26 cellular contexts compared by ENCODE assay signal in genomic region chr5:157029457-157029856, GRCh38. TPM values are rescaled to one million over a fixed set of nuclear protein-coding genes. Genes with fewer than 3 reads are reported as not detected.
DNase-seq lines count a peak whose midpoint lies in the region; ATAC-seq lines count a peak whose summit lies in the region.
"Had no signal": no experiment of that assay in that cellular context is flagged by ENCODE, and none has a peak within 500 bp of the region (broad histone marks: within the 10 kb centered on the region; RNA-seq: fewer than 3 reads in every experiment).

No MANE protein-coding gene starts in this region.

- peak; percentile 27 for ATAC-seq in GM21423 (IDR thresholded peaks at IDR 0.05; ENCODE audit: unreplicated experiment)
- no peak for ATAC-seq in HG02885 (IDR thresholded peaks at IDR 0.05; ENCODE audit: poor library complexity, unreplicated experiment)
- ATAC-seq: left lung had no signal

- H3K4me3 Mint-ChIP-seq in activated naive CD4-positive, alpha-beta T cell treated with anti-CD3 and anti-CD28 coated beads, Interleukin-2, amount 10 ng/mL, durations not matched to agents 7 days and 5 days = no peak overlapping the region
- H3K4me3 Mint-ChIP-seq in activated T-helper 2 cell treated with anti-CD3 and anti-CD28 coated beads, Interferon-gamma antibody, Interleukin-2, Interleukin-4, amounts not matched to agents 10 μg/mL and 5 μg/mL and 100 μg/mL, durations not matched to agents 14 hours and 24 hours and 36 hours (ENCODE audit: low read depth) = no peak overlapping the region
- H3K4me3 Mint-ChIP-seq: activated B cell treated with CpG ODN at 0.5 μM for 24 hours, H9 had no signal

- H3K36me3 Mint-ChIP-seq in activated naive CD4-positive, alpha-beta T cell treated with anti-CD3 and anti-CD28 coated beads, Interleukin-2, amount 10 ng/mL, durations not matched to agents 7 days and 5 days = peaks cover 38% of the 10 kb centered on the region
- H3K36me3 Mint-ChIP-seq in activated T-helper 2 cell treated with anti-CD3 and anti-CD28 coated beads, Interferon-gamma antibody, Interleukin-2, Interleukin-4, amounts not matched to agents 10 μg/mL and 5 μg/mL and 100 μg/mL, durations not matched to agents 14 hours and 24 hours and 36 hours (ENCODE audit: low read depth) = peaks cover 25% of the 10 kb centered on the region

- H3K4me1 Mint-ChIP-seq in activated naive CD4-positive, alpha-beta T cell treated with anti-CD3 and anti-CD28 coated beads, Interleukin-2, amount 10 ng/mL, durations not matched to agents 7 days and 5 days = peaks cover 74% of the 10 kb centered on the region
- H3K4me1 Mint-ChIP-seq in activated T-helper 2 cell treated with anti-CD3 and anti-CD28 coated beads, Interferon-gamma antibody, Interleukin-2, Interleukin-4, amounts not matched to agents 10 μg/mL and 5 μg/mL and 100 μg/mL, durations not matched to agents 14 hours and 24 hours and 36 hours (ENCODE audit: low read depth) = peaks cover 83% of the 10 kb centered on the region

- intact Hi-C loops in activated T-helper 2 cell treated with anti-CD3 and anti-CD28 coated beads, Interferon-gamma antibody, Interleukin-2, Interleukin-4, amounts not matched to agents 10 μg/mL and 5 μg/mL and 100 μg/mL, durations not matched to agents 14 hours and 24 hours and 36 hours (cut with micrococcal nuclease) = loop anchor here (5.0 kb wide), 2 partner anchors 238 to 573 kb away; partner anchors contain the start of gene CYFIP2

- no peaks in the 10 kb centered on the region for H3K27me3 Mint-ChIP-seq in activated naive CD4-positive, alpha-beta T cell treated with anti-CD3 and anti-CD28 coated beads, Interleukin-2, amount 10 ng/mL, durations not matched to agents 7 days and 5 days
- H3K27me3 Mint-ChIP-seq in activated T-helper 2 cell treated with anti-CD3 and anti-CD28 coated beads, Interferon-gamma antibody, Interleukin-2, Interleukin-4, amounts not matched to agents 10 μg/mL and 5 μg/mL and 100 μg/mL, durations not matched to agents 14 hours and 24 hours and 36 hours (ENCODE audit: low read depth) = no peaks in the 10 kb centered on the region

- H3K27ac Mint-ChIP-seq in activated naive CD4-positive, alpha-beta T cell treated with anti-CD3 and anti-CD28 coated beads, Interleukin-2, amount 10 ng/mL, durations not matched to agents 7 days and 5 days = peak overlapping the region; percentile 38
- peak overlapping the region; percentile 27 for H3K27ac Mint-ChIP-seq in activated T-helper 2 cell treated with anti-CD3 and anti-CD28 coated beads, Interferon-gamma antibody, Interleukin-2, Interleukin-4, amounts not matched to agents 10 μg/mL and 5 μg/mL and 100 μg/mL, durations not matched to agents 14 hours and 24 hours and 36 hours
- H3K27ac Mint-ChIP-seq: activated B cell treated with CpG ODN at 0.5 μM for 24 hours, H9 had no signal

- peaks cover 2% of the 10 kb centered on the region for H3K9me3 Mint-ChIP-seq in activated naive CD4-positive, alpha-beta T cell treated with anti-CD3 and anti-CD28 coated beads, Interleukin-2, amount 10 ng/mL, durations not matched to agents 7 days and 5 days
- H3K9me3 Mint-ChIP-seq in activated T-helper 2 cell treated with anti-CD3 and anti-CD28 coated beads, Interferon-gamma antibody, Interleukin-2, Interleukin-4, amounts not matched to agents 10 μg/mL and 5 μg/mL and 100 μg/mL, durations not matched to agents 14 hours and 24 hours and 36 hours = peaks cover 8% of the 10 kb centered on the region
- H3K9me3 Mint-ChIP-seq: activated B cell treated with CpG ODN at 0.5 μM for 24 hours, H9 had no signal

- CTCF ChIA-PET in activated naive CD4-positive, alpha-beta T cell treated with anti-CD3 and anti-CD28 coated beads, Interleukin-2, amount 10 ng/mL, durations not matched to agents 7 days and 5 days (lab: Charles Lee) = interaction anchor here (0.6 to 2.6 kb wide), 3 partner anchors 16 to 102 kb away, joined by 3 to 8 read pairs (median 4); no protein-coding TSS in a partner anchor

- DNase-seq in activated naive CD4-positive, alpha-beta T cell treated with anti-CD3 and anti-CD28 coated beads, Interleukin-2, amount 10 ng/mL, durations not matched to agents 7 days and 5 days = no peak
- DNase-seq in activated naive CD4-positive, alpha-beta T cell (lab: John Stamatoyannopoulos, UW) = no peak
- DNase-seq in activated T-helper 2 cell treated with anti-CD3 and anti-CD28 coated beads, Interferon-gamma antibody, Interleukin-2, Interleukin-4, amounts not matched to agents 10 μg/mL and 5 μg/mL and 100 μg/mL, durations not matched to agents 14 hours and 24 hours and 36 hours (ENCODE audit: low spot score) = no peak
- DNase-seq in NCI-H226 (no peak), NAMALWA (ENCODE audit: low spot score) (no peak), NCI-H1105 treated with DMSO at 0.1 percent for 48 hours (lab: John Stamatoyannopoulos, UW) (no peak)
- DNase-seq: ACHN; activated B cell treated with CpG ODN at 0.5 μM for 24 hours; activated CD4-positive, alpha-beta T cell treated with anti-CD3 and anti-CD28 coated beads, Interleukin-2, amount 50 U/mL, for 48 hours; activated naive CD4-positive, alpha-beta T cell treated with Interleukin-2 at 50 U/mL for 16 hours; activated T-cell treated with anti-CD3 and anti-CD28 coated beads for 4 hours; anterior cingulate cortex; esophagus squamous epithelium; H9; hippocampal formation; Karpas-422; left lung; MV-4-11; NCI-H1694 treated with DMSO at 0.1 percent for 48 hours; NCI-H2171; NCI-H526 treated with DMSO at 0.1 percent for 48 hours; small intestine; stimulated activated CD4-positive, alpha-beta T cell treated with anti-CD3 and anti-CD28 coated beads, Interleukin-1b, Interleukin-23, amount 100 ng/mL, for 48 hours; T1000 had no signal

RNA-seq across cellular contexts. Expression of gene HAVCR1, which starts 29.5 kb away (rescaled TPM):
- total RNA-seq in activated T-helper 2 cell treated with anti-CD3 and anti-CD28 coated beads, Interferon-gamma antibody, Interleukin-2, Interleukin-4, amounts not matched to agents 10 μg/mL and 5 μg/mL and 100 μg/mL, durations not matched to agents 14 hours and 24 hours and 36 hours = 0.64 and 1.2 TPM in 2 replicates
- total RNA-seq: activated B cell treated with CpG ODN at 0.5 μM for 24 hours, H9 had no signal
